2 cellular contexts compared by ENCODE assay signal in genomic region chr4:158590219-158590618, GRCh38.
TF ChIP-seq lines count a peak whose summit lies in the region.

No MANE protein-coding gene starts in this region.

TF ChIP-seq in GM23338, 12 proteins besides CTCF, POLR2A, EP300 and RAD21 (continued from another document):
- TF ChIP-seq ETS1 (IDR thresholded peaks at IDR 0.05), result no peak
- no peak for TF ChIP-seq STAT1 (IDR thresholded peaks at IDR 0.05; ENCODE audit: unreplicated experiment)
- TF ChIP-seq POLR2AphosphoS5 (IDR thresholded peaks at IDR 0.05; ENCODE audit: low read depth), result no peak
- no peak for TF ChIP-seq REST (IDR thresholded peaks at IDR 0.05; ENCODE audit: unreplicated experiment)
- TF ChIP-seq ZNF462 (CRISPR knock-in tag; IDR thresholded peaks at IDR 0.05), result no peak

TF ChIP-seq in K562, 482 proteins besides CTCF, POLR2A, EP300 and RAD21 (continued from another document):
- no peak for TF ChIP-seq PBX2 (CRISPR knock-in tag; IDR thresholded peaks at IDR 0.05; ENCODE audit: low read depth)
- TF ChIP-seq PBX2 (tag; conservative IDR thresholded peaks at IDR 0.05; ENCODE audit: low read depth), result 0 out of 2 replicates have a peak, but pooled peaks have one; percentile 17
